Comparison of ENCODE assay signal across 10 cellular contexts in genomic region chr4:165204462-165204830, GRCh38. TPM values are rescaled to one million over a fixed set of nuclear protein-coding genes. Genes with fewer than 3 reads are reported as not detected.
DNase-seq lines count a peak whose midpoint lies in the region; ATAC-seq and TF ChIP-seq lines count a peak whose summit lies in the region.
"Had no signal": no experiment of that assay in that cellular context is flagged by ENCODE, and none has a peak within 500 bp of the region (broad histone marks: within the 10 kb centered on the region; RNA-seq: fewer than 3 reads in every experiment).

No MANE protein-coding gene starts in this region.

- no peak overlapping the region for H3K4me3 Mint-ChIP-seq in CD8-positive, alpha-beta T cell

- TF ChIP-seq POLR2A in esophagus squamous epithelium (IDR thresholded peaks at IDR 0.05), result no peak

- H3K9me3 ChIP-seq in PC-9 (ENCODE audit: insufficient read depth, low read depth), result no peaks in the 10 kb centered on the region
- H3K9me3 ChIP-seq in esophagus squamous epithelium, result no peaks in the 10 kb centered on the region
- no peaks in the 10 kb centered on the region for H3K9me3 ChIP-seq in hepatocyte (ENCODE audit: low read depth)
- no peaks in the 10 kb centered on the region for H3K9me3 ChIP-seq in CD8-positive, alpha-beta T cell (ENCODE audit: low read length)

- peaks cover 6% of the 10 kb centered on the region for H3K36me3 Mint-ChIP-seq in CD8-positive, alpha-beta T cell

- H4K20me1 ChIP-seq in PC-9 (ENCODE audit: insufficient read depth) (no peaks in the 10 kb centered on the region), hepatocyte (ENCODE audit: insufficient read depth, poor library complexity, severe bottlenecking) (no peaks in the 10 kb centered on the region)

- H3K36me3 ChIP-seq in PC-9 (ENCODE audit: low read depth) (no peaks in the 10 kb centered on the region), esophagus squamous epithelium (no peaks in the 10 kb centered on the region), hepatocyte (replicated peaks; ENCODE audit: insufficient read depth, low read depth) (no peaks in the 10 kb centered on the region)
- H3K36me3 ChIP-seq in CD8-positive, alpha-beta T cell (ENCODE audit: insufficient read depth, low read length), result no peaks in the 10 kb centered on the region

- TF ChIP-seq CTCF in PC-9 (conservative IDR thresholded peaks at IDR 0.05) (no peak), esophagus squamous epithelium (IDR thresholded peaks at IDR 0.05) (no peak), hepatocyte (IDR thresholded peaks at IDR 0.05; ENCODE audit: poor library complexity) (no peak)
- TF ChIP-seq CTCF in CD8-positive, alpha-beta T cell (IDR thresholded peaks at IDR 0.05), result no peak

- in situ Hi-C loops in ACHN (cut with HindIII; ENCODE audit: low pct_ligation_motif_present, low pct_unique_long_range_greater_than_20kb, low sequenced_read_pairs), result no loop called here

- WGBS in esophagus squamous epithelium, 2 donors, result 58 to 63% methylated on average over 3 of the region's 3 CpGs
- 89% methylated on average over 3 of the region's 3 CpGs for WGBS in hepatocyte (ENCODE audit: low lambda C conversion rate, missing lambda C conversion rate)

- intact Hi-C loops in PC-9 (cut with micrococcal nuclease; ENCODE audit: unreplicated experiment) (loop anchor here (10.0 kb wide), 1 partner anchor 260 kb away; no protein-coding TSS in a partner anchor), esophagus squamous epithelium (cut with DNase I) (no loop called here)
- intact Hi-C loops in CD8-positive, alpha-beta T cell (cut with DNase I, micrococcal nuclease), result loop anchor here in 1 of 2 experiments (10.0 kb wide), 1 partner anchor 50 kb away; no protein-coding TSS in a partner anchor

- POLR2A ChIA-PET in PC-9 (lab: Charles Lee; ENCODE audit: unreplicated experiment), result no interaction called here
- POLR2A ChIA-PET in CD8-positive, alpha-beta T cell (lab: Charles Lee), result no interaction called here

- DNase-seq in ACHN (peak; percentile 27), EL (peak; percentile 12), PC-9 (peak in 1 of 2 experiments; percentile 69), esophagus squamous epithelium (lab: John Stamatoyannopoulos, UW) (no peak), NCI-H128 (lab: John Stamatoyannopoulos, UW; ENCODE audit: unreplicated experiment) (no peak), hepatocyte (ENCODE audit: low spot score) (no peak), NCI-H1436 treated with DMSO at 0.1 percent for 48 hours (lab: John Stamatoyannopoulos, UW) (no peak)
- DNase-seq in CD8-positive, alpha-beta T cell, result no peak
- DNase-seq: DMS153 had no signal

- CTCF ChIA-PET in PC-9 (lab: Charles Lee), result no interaction called here
- CTCF ChIA-PET in CD8-positive, alpha-beta T cell (lab: Charles Lee), result no interaction called here

- H3K4me3 ChIP-seq in PC-9 (0 out of 2 replicates have a peak overlapping the region, but pooled peaks have one; percentile 14), esophagus squamous epithelium (no peak overlapping the region), hepatocyte (no peak overlapping the region)
- no peak overlapping the region for H3K4me3 ChIP-seq in CD8-positive, alpha-beta T cell (ENCODE audit: low read depth, low read length)

- H3K27me3 ChIP-seq in PC-9 (ENCODE audit: insufficient read depth, low read depth) (no peaks in the 10 kb centered on the region), esophagus squamous epithelium (no peaks in the 10 kb centered on the region), hepatocyte (no peaks in the 10 kb centered on the region)
- no peaks in the 10 kb centered on the region for H3K27me3 ChIP-seq in CD8-positive, alpha-beta T cell (ENCODE audit: insufficient read depth, low read length)

- peak overlapping the region; percentile 66 for H3K4me2 ChIP-seq in PC-9
- no peak overlapping the region for H3K4me2 ChIP-seq in hepatocyte
- H3K4me2 ChIP-seq: KMS-11 had no signal

- no peak overlapping the region for H3K27ac Mint-ChIP-seq in CD8-positive, alpha-beta T cell

- H3K79me2 ChIP-seq in PC-9 (ENCODE audit: low read depth) (peaks cover 21% of the 10 kb centered on the region), hepatocyte (peaks cover 13% of the 10 kb centered on the region)

- peaks cover 21% of the 10 kb centered on the region for H3F3A ChIP-seq in PC-9 (ENCODE audit: insufficient read depth, low read depth)

- no peaks in the 10 kb centered on the region for H3K27me3 Mint-ChIP-seq in CD8-positive, alpha-beta T cell (ENCODE audit: low read depth)

- H2AFZ ChIP-seq in PC-9, result no peak overlapping the region
- H2AFZ ChIP-seq in hepatocyte, result no peak overlapping the region

- H3K4me1 ChIP-seq in PC-9 (replicated peaks; ENCODE audit: insufficient read depth), result peaks cover 60% of the 10 kb centered on the region
- H3K4me1 ChIP-seq in esophagus squamous epithelium, result peaks cover 9 to 61% (median 20%) of the 10 kb centered on the region in 3 donors
- no peaks in the 10 kb centered on the region for H3K4me1 ChIP-seq in hepatocyte (ENCODE audit: insufficient read depth)
- peaks cover 19% of the 10 kb centered on the region for H3K4me1 ChIP-seq in CD8-positive, alpha-beta T cell (ENCODE audit: insufficient read depth, low read length)

- H3K4me1 Mint-ChIP-seq in CD8-positive, alpha-beta T cell (ENCODE audit: low read depth), result peaks cover 39% of the 10 kb centered on the region

- no TSS peak for BruUV-seq in PC-9 (replicated peaks; lab: Mats Ljungman, UMichigan)

- peak overlapping the region; percentile 64 for H3K27ac ChIP-seq in PC-9
- peak overlapping the region; percentile 16 to 78 (median 70) for H3K27ac ChIP-seq in esophagus squamous epithelium
- H3K27ac ChIP-seq in hepatocyte, result no peak overlapping the region
- no peak overlapping the region for H3K27ac ChIP-seq in CD8-positive, alpha-beta T cell (ENCODE audit: low read depth, low read length)
- H3K27ac ChIP-seq: KMS-11 had no signal

- H3K9me2 ChIP-seq in PC-9 (ENCODE audit: insufficient read depth) (no peaks in the 10 kb centered on the region), hepatocyte (replicated peaks; ENCODE audit: insufficient read depth) (no peaks in the 10 kb centered on the region)

- no peak for ATAC-seq in CD8-positive, alpha-beta T cell

- H3K9me3 Mint-ChIP-seq in CD8-positive, alpha-beta T cell, result no peaks in the 10 kb centered on the region

RNA-seq across cellular contexts. Expression of gene KLHL2, which starts 2.9 kb away (rescaled TPM):
- 26.4 and 27.2 TPM in 2 replicates for total RNA-seq in PC-9 (2021)
- total RNA-seq in esophagus squamous epithelium, result 10 to 100 TPM; 25.6 to 44.3 (median 30.8) TPM
- total RNA-seq in hepatocyte, result 16.7 and 21.3 TPM in 2 replicates
- polyA plus RNA-seq in hepatocyte, result 7.8 and 8.2 TPM in 2 replicates
- total RNA-seq in CD8-positive, alpha-beta T cell, result 10 to 100 TPM; 17.5 to 18.4 TPM

Comparison
In these comparisons a context has a peak if more than half of its experiments do, and no peak if none do; other contexts are left out.
1. DNase-seq: peak in ACHN (single experiment) and EL (single experiment); none in esophagus squamous epithelium (single experiment), NCI-H128 (single experiment), hepatocyte (single experiment), CD8-positive, alpha-beta T cell (0 of 7) and NCI-H1436 treated with DMSO at 0.1 percent for 48 hours (single experiment).
2. H3K27ac ChIP-seq: peak in PC-9 (single experiment) and esophagus squamous epithelium (4 of 4); none in hepatocyte (single experiment) and CD8-positive, alpha-beta T cell (single experiment).